In the genomic region with DNA sequence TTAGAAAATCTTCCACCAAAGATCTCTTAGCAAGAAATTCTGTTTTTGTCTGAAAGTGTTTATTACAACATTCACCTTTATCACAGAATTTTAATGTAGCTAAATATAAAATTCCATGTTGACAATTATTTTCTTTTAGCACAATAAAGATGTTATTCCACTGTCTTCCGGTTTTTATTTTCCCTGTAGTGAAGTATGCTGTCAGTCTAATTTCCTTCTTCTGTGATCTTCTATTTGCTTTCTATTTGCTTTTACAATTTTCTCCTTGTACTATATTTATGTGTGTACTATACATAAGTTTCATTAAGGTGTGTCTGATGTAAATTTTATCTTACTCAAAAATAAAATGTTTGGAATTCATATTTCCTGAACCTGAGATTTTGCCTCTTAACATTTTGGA, we compare ENCODE assay signal across 28 cellular contexts.
"Had no signal": no experiment of that assay in that cellular context is flagged by ENCODE, and none has a peak within 500 bp of the region (broad histone marks: within the 10 kb centered on the region; RNA-seq: fewer than 3 reads in every experiment).

No MANE protein-coding gene starts in this region.

- H3K4me3 ChIP-seq: stomach, suprapubic skin, testis, thoracic aorta, thyroid gland, tibial artery, tibial nerve, transverse colon, upper lobe of left lung, upper lobe of right lung, uterus, vagina had no signal

- H3K27me3 Mint-ChIP-seq: stimulated activated naive CD8-positive, alpha-beta T cell treated with anti-CD3 and anti-CD28 coated beads, Interleukin-15, Interleukin-2, amounts not matched to agents 100 ng/mL and 50 ng/mL, for 24 hours had no signal

- H3K27ac Mint-ChIP-seq: stimulated activated effector memory CD8-positive, alpha-beta T cell treated with anti-CD3 and anti-CD28 coated beads, Interleukin-12 subunit alpha, Interleukin-12 subunit beta, amount 100 ng/mL, for 72 hours; stimulated activated memory B cell treated with anti-CD40 and anti-IgM and Interleukin-4, amounts not matched to agents 10 μg/mL and 1 μg/mL and 100 μg/mL, for 72 hours; stimulated activated naive B cell treated with anti-CD40 and anti-IgM and Interleukin-4, amounts not matched to agents 10 μg/mL and 1 μg/mL and 100 μg/mL, for 72 hours; stimulated activated naive CD8-positive, alpha-beta T cell treated with anti-CD3 and anti-CD28 coated beads, Interleukin-15, Interleukin-2, amounts not matched to agents 100 ng/mL and 50 ng/mL, for 24 hours; type B pancreatic cell had no signal

- H3K36me3 Mint-ChIP-seq: stimulated activated effector memory CD8-positive, alpha-beta T cell treated with anti-CD3 and anti-CD28 coated beads, Interleukin-12 subunit alpha, Interleukin-12 subunit beta, amount 100 ng/mL, for 72 hours; stimulated activated memory B cell treated with anti-CD40 and anti-IgM and Interleukin-4, amounts not matched to agents 10 μg/mL and 1 μg/mL and 100 μg/mL, for 72 hours; stimulated activated naive B cell treated with anti-CD40 and anti-IgM and Interleukin-4, amounts not matched to agents 10 μg/mL and 1 μg/mL and 100 μg/mL, for 72 hours; type B pancreatic cell had no signal

- H3K36me3 ChIP-seq: stomach, suprapubic skin, thoracic aorta, thyroid gland, tibial artery, tibial nerve, transverse colon, upper lobe of left lung, upper lobe of right lung, uterus, vagina had no signal

- DNase-seq: stimulated activated CD4-positive, alpha-beta T cell treated with anti-CD3 and anti-CD28 coated beads, Interleukin-2, amount 100 ng/mL, for 48 hours; stimulated activated CD4-positive, alpha-beta T cell treated with anti-CD3 and anti-CD28 coated beads, Interleukin-4, amount 100 ng/mL, for 1 hour; stimulated activated CD4-positive, alpha-beta T cell treated with anti-CD3 and anti-CD28 coated beads, Interleukin-4, amount 100 ng/mL, for 24 hours; stimulated activated CD4-positive, alpha-beta T cell treated with anti-CD3 and anti-CD28 coated beads, Interleukin-4, amount 100 ng/mL, for 4 hours; stimulated activated CD8-positive, alpha-beta memory T cell treated with anti-CD3 and anti-CD28 coated beads, Interleukin-4, amount 100 ng/mL, for 48 hours; stimulated activated naive B cell treated with anti-CD40 and anti-IgM and Interleukin-4, amounts not matched to agents 10 μg/mL and 1 μg/mL and 100 μg/mL, for 72 hours; stimulated activated naive CD4-positive, alpha-beta T cell; stimulated activated naive CD4-positive, alpha-beta T cell treated with Interleukin-2 at 50 U/mL for 16 hours; stimulated activated naive CD8-positive, alpha-beta T cell treated with anti-CD3 and anti-CD28 coated beads, Interleukin-15, Interleukin-2, amounts not matched to agents 100 U/mL and 50 U/mL, for 24 hours; stomach; substantia nigra; testis; thyroid gland; tibial artery; transverse colon; trophoblast cell; upper lobe of left lung; upper lobe of right lung; uterus had no signal

- H3K4me1 ChIP-seq: stomach, suprapubic skin, testis, thyroid gland, tibial artery, tibial nerve, transverse colon, upper lobe of left lung, upper lobe of right lung, uterus, vagina had no signal

- H3K27me3 ChIP-seq: stomach, suprapubic skin, testis, thyroid gland, tibial nerve, transverse colon, upper lobe of left lung, upper lobe of right lung, uterus, vagina had no signal

- FAIRE-seq: urothelium cell line had no signal

- H3K27ac ChIP-seq: stomach, suprapubic skin, testis, thoracic aorta, thyroid gland, tibial artery, tibial nerve, transverse colon, upper lobe of left lung, upper lobe of right lung, uterus, vagina had no signal

- H3K9me3 Mint-ChIP-seq: stimulated activated naive CD8-positive, alpha-beta T cell treated with anti-CD3 and anti-CD28 coated beads, Interleukin-15, Interleukin-2, amounts not matched to agents 100 ng/mL and 50 ng/mL, for 24 hours; type B pancreatic cell had no signal

- H3K4me1 Mint-ChIP-seq: stimulated activated effector memory CD8-positive, alpha-beta T cell treated with anti-CD3 and anti-CD28 coated beads, Interleukin-12 subunit alpha, Interleukin-12 subunit beta, amount 100 ng/mL, for 72 hours; stimulated activated memory B cell treated with anti-CD40 and anti-IgM and Interleukin-4, amounts not matched to agents 10 μg/mL and 1 μg/mL and 100 μg/mL, for 72 hours; stimulated activated naive B cell treated with anti-CD40 and anti-IgM and Interleukin-4, amounts not matched to agents 10 μg/mL and 1 μg/mL and 100 μg/mL, for 72 hours had no signal

- H3K9me3 ChIP-seq: stomach, suprapubic skin, testis, thoracic aorta, thyroid gland, tibial artery, tibial nerve, transverse colon, upper lobe of left lung, upper lobe of right lung, uterus, vagina had no signal

- H3K4me3 Mint-ChIP-seq: stimulated activated effector memory CD8-positive, alpha-beta T cell treated with anti-CD3 and anti-CD28 coated beads, Interleukin-12 subunit alpha, Interleukin-12 subunit beta, amount 100 ng/mL, for 72 hours; stimulated activated memory B cell treated with anti-CD40 and anti-IgM and Interleukin-4, amounts not matched to agents 10 μg/mL and 1 μg/mL and 100 μg/mL, for 72 hours; stimulated activated naive B cell treated with anti-CD40 and anti-IgM and Interleukin-4, amounts not matched to agents 10 μg/mL and 1 μg/mL and 100 μg/mL, for 72 hours; stimulated activated naive CD8-positive, alpha-beta T cell treated with anti-CD3 and anti-CD28 coated beads, Interleukin-15, Interleukin-2, amounts not matched to agents 100 ng/mL and 50 ng/mL, for 24 hours; type B pancreatic cell had no signal

- ATAC-seq: stimulated activated effector memory CD8-positive, alpha-beta T cell treated with anti-CD3 and anti-CD28 coated beads, Interleukin-12 subunit alpha, Interleukin-12 subunit beta, amount 100 ng/mL, for 72 hours; stimulated activated memory B cell treated with anti-CD40 and anti-IgM and Interleukin-4, amounts not matched to agents 10 μg/mL and 1 μg/mL and 100 μg/mL, for 72 hours; stimulated activated naive B cell treated with anti-CD40 and anti-IgM and Interleukin-4, amounts not matched to agents 10 μg/mL and 1 μg/mL and 100 μg/mL, for 72 hours; stimulated activated naive CD8-positive, alpha-beta T cell treated with anti-CD3 and anti-CD28 coated beads, Interleukin-15, Interleukin-2, amounts not matched to agents 100 U/mL and 50 U/mL, for 24 hours; upper lobe of right lung had no signal
